Comparison of ENCODE assay signal across 15 cellular contexts in genomic region chr9:71931166-71931565, GRCh38. TPM values are rescaled to one million over a fixed set of nuclear protein-coding genes. Genes with fewer than 3 reads are reported as not detected.
DNase-seq lines count a peak whose midpoint lies in the region; ATAC-seq and TF ChIP-seq lines count a peak whose summit lies in the region.
"Had no signal": no experiment of that assay in that cellular context is flagged by ENCODE, and none has a peak within 500 bp of the region (broad histone marks: within the 10 kb centered on the region; RNA-seq: fewer than 3 reads in every experiment).

No MANE protein-coding gene starts in this region.

- CTCF ChIA-PET in Panc1 (lab: Charles Lee), result no interaction called here

- WGBS in smooth muscle cell (ENCODE audit: low lambda C conversion rate), result 24% methylated on average over 2 of the region's 2 CpGs

- H3K4me1 ChIP-seq in Panc1 (ENCODE audit: control insufficient read depth, insufficient read depth, low read length) (no peaks in the 10 kb centered on the region; the same call in none of the 2 replicates), smooth muscle cell (ENCODE audit: low read depth) (peaks cover 6% of the 10 kb centered on the region)

- no peak for DNase-seq in Panc1 (ENCODE audit: low read depth, low spot score)
- DNase-seq in fibroblast of villous mesenchyme (ENCODE audit: low read depth), result peak; percentile 68
- DNase-seq in smooth muscle cell (lab: John Stamatoyannopoulos, UW; ENCODE audit: unreplicated experiment), result no peak
- no peak for DNase-seq in NCI-H2107 treated with DMSO at 0.1 percent for 48 hours (lab: John Stamatoyannopoulos, UW; ENCODE audit: unreplicated experiment)
- DNase-seq: AML-193; CD4-positive, alpha-beta T cell; DMS153; DMS79; GF-D8; GM23248; HCEC 1CT; KBM-7 had no signal

- ATAC-seq in Panc1 (no peak), HG02884 (IDR thresholded peaks at IDR 0.05; ENCODE audit: unreplicated experiment) (no peak), GM19397 (IDR thresholded peaks at IDR 0.05; ENCODE audit: unreplicated experiment) (no peak)

- H3K27ac ChIP-seq in Panc1 (ENCODE audit: low read length) (0 out of 2 replicates have a peak overlapping the region, but pooled peaks have one; percentile 29), smooth muscle cell (ENCODE audit: low read depth) (peak overlapping the region; percentile 92)
- H3K27ac ChIP-seq: C4-2B, GM23248 had no signal

- BruUV-seq in Panc1 (replicated peaks; lab: Mats Ljungman, UMichigan), result no TSS peak

- intact Hi-C loops in Panc1 (cut with micrococcal nuclease; ENCODE audit: unreplicated experiment), result no loop called here

- peaks cover 17% of the 10 kb centered on the region for H3F3A ChIP-seq in smooth muscle cell (ENCODE audit: low read depth)

- H3K9ac ChIP-seq in smooth muscle cell (ENCODE audit: low read depth), result peak overlapping the region; percentile 13
- H3K9ac ChIP-seq: GM23248 had no signal

- POLR2A ChIA-PET in Panc1 (lab: Charles Lee), result no interaction called here

- H2AFZ ChIP-seq in smooth muscle cell (ENCODE audit: low read depth), result no peak overlapping the region
- H2AFZ ChIP-seq: GM23248 had no signal

- H3K27me3 ChIP-seq in Panc1 (ENCODE audit: control insufficient read depth, insufficient read depth, low read length) (no peaks in the 10 kb centered on the region), smooth muscle cell (ENCODE audit: low read depth) (no peaks in the 10 kb centered on the region)

- in situ Hi-C loops in Panc1 (cut with HindIII; ENCODE audit: low pct_unique_long_range_greater_than_20kb, low sequenced_read_pairs), result no loop called here

- peak overlapping the region; percentile 33 for H3K4me2 ChIP-seq in smooth muscle cell

- H3K36me3 ChIP-seq in Panc1 (ENCODE audit: control insufficient read depth, insufficient read depth, low read length) (no peaks in the 10 kb centered on the region; the same call in 1 of the 2 replicates), smooth muscle cell (ENCODE audit: low read depth) (no peaks in the 10 kb centered on the region)

- peaks cover 67% of the 10 kb centered on the region for H3K79me2 ChIP-seq in smooth muscle cell (ENCODE audit: low read depth)

- H3K9me3 ChIP-seq in Panc1 (ENCODE audit: control insufficient read depth, insufficient read depth, low read depth, low read length), result no peaks in the 10 kb centered on the region
- no peaks in the 10 kb centered on the region for H3K9me3 ChIP-seq in smooth muscle cell (replicated peaks; ENCODE audit: low read depth)

- H3K4me3 ChIP-seq in Panc1 (ENCODE audit: low read depth in 2 of 2, low read length in 2 of 2), result no peak overlapping the region
- H3K4me3 ChIP-seq in fibroblast of villous mesenchyme (ENCODE audit: low read depth, low read length), result no peak overlapping the region
- H3K4me3 ChIP-seq in smooth muscle cell, result no peak overlapping the region
- H3K4me3 ChIP-seq: GM23248 had no signal

- TF ChIP-seq CTCF in Panc1 (IDR thresholded peaks at IDR 0.05) (no peak), fibroblast of villous mesenchyme (IDR thresholded peaks at IDR 0.05; ENCODE audit: insufficient read depth, low read depth, low read length) (no peak), smooth muscle cell (IDR thresholded peaks at IDR 0.05; ENCODE audit: borderline replicate concordance, insufficient read depth, poor library complexity, severe bottlenecking) (no peak)

- peaks cover 20% of the 10 kb centered on the region for H4K20me1 ChIP-seq in smooth muscle cell (ENCODE audit: low read depth)

RNA-seq across cellular contexts. Expression of gene C9orf85, which starts 19.7 kb away (rescaled TPM):
- 8.0 TPM for total RNA-seq in Panc1 (2021; ENCODE audit: unreplicated experiment)
- 4.3 TPM for polyA plus RNA-seq in Panc1 (2012; ENCODE audit: insufficient read length)
- 9.7 and 16.4 TPM in 2 replicates for total RNA-seq in fibroblast of villous mesenchyme
- total RNA-seq in smooth muscle cell, result 9.1 and 10.2 TPM in 2 replicates
- 11.8 and 14.1 TPM in 2 replicates for polyA plus RNA-seq in smooth muscle cell

RNA-seq across cellular contexts. Expression of gene ABHD17B, which starts 20.2 kb away (rescaled TPM):
- 21.1 TPM for total RNA-seq in Panc1 (2021; ENCODE audit: unreplicated experiment)
- 8.5 TPM for polyA plus RNA-seq in Panc1 (2012; ENCODE audit: insufficient read length)
- 24.5 and 27.2 TPM in 2 replicates for total RNA-seq in fibroblast of villous mesenchyme
- 26.7 and 41.1 TPM in 2 replicates for total RNA-seq in smooth muscle cell
- 14.1 and 20.6 TPM in 2 replicates for polyA plus RNA-seq in smooth muscle cell
